ENCODE assay signal across 11 cellular contexts in genomic region chr3:13106308-13106970, GRCh38. TPM values are rescaled to one million over a fixed set of nuclear protein-coding genes. Genes with fewer than 3 reads are reported as not detected.
A peak's percentile ranks its signal among the peaks of the same experiment; 100 is the strongest.
DNase-seq lines count a peak whose midpoint lies in the region; ATAC-seq and TF ChIP-seq lines count a peak whose summit lies in the region.
"Had no signal": no experiment of that assay in that cellular context is flagged by ENCODE, and none has a peak within 500 bp of the region (broad histone marks: within the 10 kb centered on the region; RNA-seq: fewer than 3 reads in every experiment).

No MANE protein-coding gene starts in this region.

- H3K27ac ChIP-seq in mammary epithelial cell (ENCODE audit: insufficient read depth, low read depth, low read length) (no peak overlapping the region), testis (no peak overlapping the region), hepatocyte (no peak overlapping the region)
- H3K27ac ChIP-seq: stomach had no signal

- no peaks in the 10 kb centered on the region for H3K4me1 Mint-ChIP-seq in MCF 10A (ENCODE audit: insufficient read depth, unreplicated experiment)
- peaks cover 10% of the 10 kb centered on the region for H3K4me1 Mint-ChIP-seq in activated naive CD8-positive, alpha-beta T cell treated with anti-CD3 and anti-CD28 coated beads, Interleukin-2, amount 50 U/mL, for 24 hours

- H3K9me3 ChIP-seq in mammary epithelial cell (replicated peaks; ENCODE audit: insufficient read depth, low read length) = no peaks in the 10 kb centered on the region
- no peaks in the 10 kb centered on the region for H3K9me3 ChIP-seq in testis
- H3K9me3 ChIP-seq in hepatocyte (ENCODE audit: low read depth) = no peaks in the 10 kb centered on the region
- H3K9me3 ChIP-seq: stomach had no signal

- H3K36me3 ChIP-seq in mammary epithelial cell (ENCODE audit: insufficient read depth, low read length) = no peaks in the 10 kb centered on the region
- H3K36me3 ChIP-seq in testis (ENCODE audit: low read depth, missing control alignments) = no peaks in the 10 kb centered on the region
- no peaks in the 10 kb centered on the region for H3K36me3 ChIP-seq in hepatocyte (replicated peaks; ENCODE audit: insufficient read depth, low read depth)
- H3K36me3 ChIP-seq: stomach had no signal

- no peaks in the 10 kb centered on the region for H3K27me3 ChIP-seq in mammary epithelial cell (ENCODE audit: insufficient read depth, low read length)
- no peaks in the 10 kb centered on the region for H3K27me3 ChIP-seq in testis
- no peaks in the 10 kb centered on the region for H3K27me3 ChIP-seq in hepatocyte

- POLR2A ChIA-PET in MCF 10A (lab: Yijun Ruan, JAX) = interaction anchor here (0.7 kb wide), 2 partner anchors 24 to 161 kb away, joined by 3 read pairs; no protein-coding TSS in a partner anchor

- TF ChIP-seq POLR2A in testis (IDR thresholded peaks at IDR 0.05) = no peak

- H3K4me1 ChIP-seq in mammary epithelial cell (ENCODE audit: insufficient read depth, low read length) (no peaks in the 10 kb centered on the region), testis (peaks cover 3% of the 10 kb centered on the region), hepatocyte (ENCODE audit: insufficient read depth) (no peaks in the 10 kb centered on the region)

- no peak overlapping the region for H3K4me2 ChIP-seq in mammary epithelial cell (ENCODE audit: insufficient read depth, low read depth, low read length)
- H3K4me2 ChIP-seq in hepatocyte = no peak overlapping the region

- H3K27me3 Mint-ChIP-seq in MCF 10A (ENCODE audit: insufficient read depth, unreplicated experiment) = peaks cover 29% of the 10 kb centered on the region
- no peaks in the 10 kb centered on the region for H3K27me3 Mint-ChIP-seq in activated naive CD8-positive, alpha-beta T cell treated with anti-CD3 and anti-CD28 coated beads, Interleukin-2, amount 50 U/mL, for 24 hours
- H3K27me3 Mint-ChIP-seq: activated CD4-positive, alpha-beta memory T cell treated with anti-CD3 and anti-CD28 coated beads, Interleukin-2, amount 10 ng/mL, durations not matched to agents 7 days and 5 days had no signal

- intact Hi-C loops in mammary epithelial cell (cut with micrococcal nuclease) (no loop called here), MCF 10A (cut with micrococcal nuclease) (no loop called here), testis (cut with DNase I; ENCODE audit: low total_unique reads) (no loop called here)

- dilution Hi-C loops in mammary epithelial cell (cut with HindIII; ENCODE audit: low sequenced_read_pairs) = no loop called here

- H4K20me1 ChIP-seq in mammary epithelial cell (ENCODE audit: insufficient read depth, low read length) = no peaks in the 10 kb centered on the region
- no peaks in the 10 kb centered on the region for H4K20me1 ChIP-seq in hepatocyte (ENCODE audit: insufficient read depth, poor library complexity, severe bottlenecking)

- BruUV-seq in mammary epithelial cell (replicated peaks; lab: Mats Ljungman, UMichigan) = no TSS peak
- BruUV-seq in MCF 10A (replicated peaks; lab: Mats Ljungman, UMichigan) = no TSS peak

- in situ Hi-C loops in mammary epithelial cell (cut with MboI; ENCODE audit: low sequenced_read_pairs in 2 of 2) = no loop called here

- TF ChIP-seq CTCF in mammary epithelial cell (conservative IDR thresholded peaks at IDR 0.05 in 1 of 2, IDR thresholded peaks at IDR 0.05 in 1 of 2; ENCODE audit: extremely low read depth in 1 of 2, insufficient read depth in 1 of 2, low read depth in 1 of 2, low read length in 2 of 2) (no peak), MCF 10A (IDR thresholded peaks at IDR 0.05; ENCODE audit: unreplicated experiment) (no peak), testis (IDR thresholded peaks at IDR 0.05) (no peak), hepatocyte (IDR thresholded peaks at IDR 0.05; ENCODE audit: poor library complexity) (no peak)

- H3K9me3 Mint-ChIP-seq in MCF 10A (ENCODE audit: unreplicated experiment) = no peaks in the 10 kb centered on the region
- H3K9me3 Mint-ChIP-seq in activated naive CD8-positive, alpha-beta T cell treated with anti-CD3 and anti-CD28 coated beads, Interleukin-2, amount 50 U/mL, for 24 hours = no peaks in the 10 kb centered on the region
- H3K9me3 Mint-ChIP-seq: activated CD4-positive, alpha-beta memory T cell treated with anti-CD3 and anti-CD28 coated beads, Interleukin-2, amount 10 ng/mL, durations not matched to agents 7 days and 5 days had no signal

- no peak overlapping the region for H3K9ac ChIP-seq in mammary epithelial cell (ENCODE audit: insufficient read depth, low read length)

- H3K4me3 ChIP-seq in mammary epithelial cell (replicated peaks in 1 of 3; ENCODE audit: insufficient read depth in 1 of 3, low read depth in 2 of 3, low read length in 3 of 3) (no peak overlapping the region), testis (no peak overlapping the region), hepatocyte (no peak overlapping the region)
- H3K4me3 ChIP-seq: stomach had no signal

- 76% methylated on average over 6 of the region's 6 CpGs for WGBS in mammary epithelial cell (ENCODE audit: low coverage, missing lambda C conversion rate)
- 72 to 84% methylated on average over 6 of the region's 6 CpGs for WGBS in testis, 2 donors
- 76% methylated on average over 6 of the region's 6 CpGs for WGBS in hepatocyte (ENCODE audit: low lambda C conversion rate, missing lambda C conversion rate)

- H3K4me3 Mint-ChIP-seq in MCF 10A (ENCODE audit: unreplicated experiment) = no peak overlapping the region
- H3K4me3 Mint-ChIP-seq in activated naive CD8-positive, alpha-beta T cell treated with anti-CD3 and anti-CD28 coated beads, Interleukin-2, amount 50 U/mL, for 24 hours = no peak overlapping the region
- H3K4me3 Mint-ChIP-seq: activated CD4-positive, alpha-beta memory T cell treated with anti-CD3 and anti-CD28 coated beads, Interleukin-2, amount 10 ng/mL, durations not matched to agents 7 days and 5 days had no signal

- DNase-seq in mammary epithelial cell (peak; percentile 7), MCF 10A (ENCODE audit: unreplicated experiment) (no peak), NCI-H69 (lab: John Stamatoyannopoulos, UW) (peak; percentile 71), testis (no peak), hepatocyte (ENCODE audit: low spot score) (no peak)
- no peak for DNase-seq in activated naive CD8-positive, alpha-beta T cell treated with anti-CD3 and anti-CD28 coated beads, Interleukin-2, amount 50 U/mL, for 24 hours
- DNase-seq: ACHN; activated CD4-positive, alpha-beta memory T cell treated with anti-CD3 and anti-CD28 coated beads, Interleukin-2, amount 10 ng/mL, durations not matched to agents 7 days and 5 days; stomach had no signal

- no peaks in the 10 kb centered on the region for H3K9me2 ChIP-seq in hepatocyte (replicated peaks; ENCODE audit: insufficient read depth)

- ATAC-seq in esophagus mucosa (peak; percentile 59), GM18517 (IDR thresholded peaks at IDR 0.05; ENCODE audit: unreplicated experiment) (no peak)
- no peak for ATAC-seq in activated naive CD8-positive, alpha-beta T cell treated with anti-CD3 and anti-CD28 coated beads, Interleukin-2, amount 50 U/mL, for 24 hours

- H3K27ac Mint-ChIP-seq in MCF 10A (ENCODE audit: low read depth, unreplicated experiment) = no peak overlapping the region
- no peak overlapping the region for H3K27ac Mint-ChIP-seq in activated naive CD8-positive, alpha-beta T cell treated with anti-CD3 and anti-CD28 coated beads, Interleukin-2, amount 50 U/mL, for 24 hours
- H3K27ac Mint-ChIP-seq: activated CD4-positive, alpha-beta memory T cell treated with anti-CD3 and anti-CD28 coated beads, Interleukin-2, amount 10 ng/mL, durations not matched to agents 7 days and 5 days had no signal

- CTCF ChIA-PET in mammary epithelial cell (lab: Charles Lee; ENCODE audit: low non-redundant PET) (no interaction called here), MCF 10A (lab: Yijun Ruan, JAX) (interaction anchor here (0.6 to 1.4 kb wide), 4 partner anchors 14 to 542 kb away, joined by 3 to 4 read pairs (median 4); no protein-coding TSS in a partner anchor)

- H2AFZ ChIP-seq in mammary epithelial cell (ENCODE audit: low read depth, low read length) (no peak overlapping the region), hepatocyte (no peak overlapping the region)

- H3K36me3 Mint-ChIP-seq in MCF 10A (ENCODE audit: insufficient read depth, unreplicated experiment) = no peaks in the 10 kb centered on the region
- H3K36me3 Mint-ChIP-seq in activated naive CD8-positive, alpha-beta T cell treated with anti-CD3 and anti-CD28 coated beads, Interleukin-2, amount 50 U/mL, for 24 hours (ENCODE audit: low read depth) = no peaks in the 10 kb centered on the region

- H3K79me2 ChIP-seq in mammary epithelial cell (ENCODE audit: insufficient read depth, low read length) (no peaks in the 10 kb centered on the region), hepatocyte (no peaks in the 10 kb centered on the region)

RNA-seq across cellular contexts. Expression of gene IQSEC1, which starts 33.2 kb away (rescaled TPM):
- 10 to 100 TPM; 15.6 to 32.8 TPM for total RNA-seq in mammary epithelial cell
- 4.0 TPM for polyA plus RNA-seq in mammary epithelial cell
- 11.0 TPM for polyA minus RNA-seq in mammary epithelial cell
- 18.7 and 21.2 TPM in 2 replicates for total RNA-seq in MCF 10A (2022)
- total RNA-seq in esophagus mucosa = 9.4 TPM
- total RNA-seq in testis = 10 to 100 TPM; 74.3 to 89.4 TPM
- 32.9 TPM for polyA plus RNA-seq in testis (ENCODE audit: insufficient read depth, low read depth, low replicate concordance)
- total RNA-seq in hepatocyte = 18.7 and 24.7 TPM in 2 replicates
- polyA plus RNA-seq in hepatocyte = 20.3 and 21.2 TPM in 2 replicates

Comparison
In these comparisons a context has a peak if more than half of its experiments do, and no peak if none do; other contexts are left out.
1. DNase-seq: peak in mammary epithelial cell (single experiment) and NCI-H69 (single experiment); none in MCF 10A (single experiment), testis (single experiment), activated naive CD8-positive, alpha-beta T cell treated with anti-CD3 and anti-CD28 coated beads, Interleukin-2, amount 50 U/mL, for 24 hours (single experiment) and hepatocyte (single experiment).